Comparison of ENCODE assay signal across 1 cellular context in the genomic region with DNA sequence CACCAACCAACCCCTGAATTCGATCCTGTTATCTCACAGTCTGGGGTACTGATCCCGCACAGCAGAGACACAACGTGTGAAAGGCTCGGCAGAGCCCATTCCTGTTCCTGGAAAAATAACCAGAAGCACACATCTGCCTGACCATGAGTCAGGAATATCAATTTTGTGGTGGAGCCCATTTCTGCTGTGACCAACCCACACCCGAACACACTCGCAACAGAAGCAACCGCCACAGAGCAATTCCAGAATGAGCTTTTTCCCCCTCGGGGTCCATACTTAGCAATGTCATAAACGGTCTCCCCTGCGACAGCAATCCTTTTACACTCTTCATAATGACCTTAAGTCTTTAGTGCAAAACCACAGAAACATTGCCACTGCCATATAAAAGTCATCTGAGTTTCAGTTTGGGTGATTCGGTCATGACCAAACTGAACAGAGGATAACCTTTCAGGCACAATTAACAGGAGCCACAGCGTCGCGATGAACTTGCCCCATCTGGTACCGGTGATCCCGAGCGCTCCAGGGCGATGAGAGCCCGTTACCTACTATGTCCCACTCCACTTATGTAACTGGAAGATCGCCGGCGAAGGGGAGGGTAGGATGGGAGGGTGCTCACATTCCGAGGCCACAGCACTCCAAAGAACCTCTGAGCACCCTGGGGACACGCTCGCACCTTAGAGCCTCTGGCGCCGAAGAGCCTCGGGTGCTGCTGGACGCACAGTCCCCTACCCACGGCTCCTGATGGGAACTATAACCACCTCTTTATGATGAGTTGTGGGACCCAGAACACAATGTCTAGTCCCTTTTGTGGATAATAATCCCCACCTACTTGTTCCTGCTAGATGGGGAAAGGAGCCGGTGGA.
TF ChIP-seq lines count a peak whose summit lies in the region.

No MANE protein-coding gene starts in this region.

TF ChIP-seq in SK-N-SH, 30 proteins besides CTCF, POLR2A, EP300 and RAD21 (continued from another document):
- TF ChIP-seq, protein P1, sequence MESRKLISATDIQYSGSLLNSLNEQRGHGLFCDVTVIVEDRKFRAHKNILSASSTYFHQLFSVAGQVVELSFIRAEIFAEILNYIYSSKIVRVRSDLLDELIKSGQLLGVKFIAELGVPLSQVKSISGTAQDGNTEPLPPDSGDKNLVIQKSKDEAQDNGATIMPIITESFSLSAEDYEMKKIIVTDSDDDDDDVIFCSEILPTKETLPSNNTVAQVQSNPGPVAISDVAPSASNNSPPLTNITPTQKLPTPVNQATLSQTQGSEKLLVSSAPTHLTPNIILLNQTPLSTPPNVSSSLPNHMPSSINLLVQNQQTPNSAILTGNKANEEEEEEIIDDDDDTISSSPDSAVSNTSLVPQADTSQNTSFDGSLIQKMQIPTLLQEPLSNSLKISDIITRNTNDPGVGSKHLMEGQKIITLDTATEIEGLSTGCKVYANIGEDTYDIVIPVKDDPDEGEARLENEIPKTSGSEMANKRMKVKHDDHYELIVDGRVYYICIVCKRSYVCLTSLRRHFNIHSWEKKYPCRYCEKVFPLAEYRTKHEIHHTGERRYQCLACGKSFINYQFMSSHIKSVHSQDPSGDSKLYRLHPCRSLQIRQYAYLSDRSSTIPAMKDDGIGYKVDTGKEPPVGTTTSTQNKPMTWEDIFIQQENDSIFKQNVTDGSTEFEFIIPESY (IDR thresholded peaks at IDR 0.05; ENCODE audit: borderline replicate concordance, low read depth) = no peak
- TF ChIP-seq, protein P2, sequence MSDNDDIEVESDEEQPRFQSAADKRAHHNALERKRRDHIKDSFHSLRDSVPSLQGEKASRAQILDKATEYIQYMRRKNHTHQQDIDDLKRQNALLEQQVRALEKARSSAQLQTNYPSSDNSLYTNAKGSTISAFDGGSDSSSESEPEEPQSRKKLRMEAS (IDR thresholded peaks at IDR 0.05; ENCODE audit: low read depth) = no peak
- no peak for TF ChIP-seq GABPA (IDR thresholded peaks at IDR 0.05; ENCODE audit: low read depth)
